Comparison of ENCODE assay signal across 10 cellular contexts in the genomic region with DNA sequence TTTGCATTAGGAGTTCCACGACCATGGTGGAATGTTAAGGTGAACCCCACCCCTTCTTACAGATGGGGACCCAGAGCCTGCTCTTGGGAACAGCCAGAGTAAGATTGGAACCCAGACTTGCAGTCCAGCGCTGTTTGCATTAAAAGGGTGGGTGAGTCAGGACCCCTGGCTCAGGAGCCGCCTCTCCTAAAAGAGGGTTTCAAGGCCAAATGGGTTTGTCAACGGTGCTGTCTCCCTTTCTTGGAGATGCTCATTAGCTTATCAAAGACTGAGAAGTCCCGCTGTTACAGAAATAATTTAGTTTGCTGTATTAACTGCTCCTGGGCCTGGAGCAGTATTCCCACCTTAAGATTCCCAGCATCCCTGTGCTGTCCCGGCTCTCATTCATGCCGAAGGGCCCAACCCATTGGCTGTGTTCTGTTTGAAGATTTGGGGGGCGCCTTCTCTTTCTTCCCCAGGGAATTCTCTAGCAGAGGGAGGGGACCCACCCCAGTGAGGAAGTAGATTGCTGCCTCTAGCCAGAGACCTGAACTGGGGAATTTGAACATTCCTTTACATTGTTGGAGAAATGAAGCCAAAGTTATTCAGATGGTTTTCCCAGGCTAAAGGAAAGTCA. TPM values are rescaled to one million over a fixed set of nuclear protein-coding genes. Genes with fewer than 3 reads are reported as not detected.
DNase-seq lines count a peak whose midpoint lies in the region; ATAC-seq and TF ChIP-seq lines count a peak whose summit lies in the region.
"Had no signal": no experiment of that assay in that cellular context is flagged by ENCODE, and none has a peak within 500 bp of the region (broad histone marks: within the 10 kb centered on the region; RNA-seq: fewer than 3 reads in every experiment).

No MANE protein-coding gene starts in this region.

- TF ChIP-seq CTCF in DND-41 (IDR thresholded peaks at IDR 0.05; ENCODE audit: borderline replicate concordance, extremely low read depth, low read length, poor library complexity, severe bottlenecking) = no peak
- no peak for TF ChIP-seq CTCF in VCaP (conservative IDR thresholded peaks at IDR 0.05)
- no peak for TF ChIP-seq CTCF in fibroblast of mammary gland (conservative IDR thresholded peaks at IDR 0.05; ENCODE audit: control insufficient read depth, insufficient read depth, low read depth, low read length)
- no peak for TF ChIP-seq CTCF in retinal pigment epithelial cell (conservative IDR thresholded peaks at IDR 0.05; ENCODE audit: low read depth, low read length)

- no peaks in the 10 kb centered on the region for H3K9me3 ChIP-seq in DND-41 (ENCODE audit: insufficient read depth, low read length, severe bottlenecking)

- no peak for DNase-seq in DND-41
- DNase-seq in fibroblast of mammary gland (ENCODE audit: low read depth) = peak; percentile 23
- no peak for DNase-seq in retinal pigment epithelial cell (ENCODE audit: low read depth)
- no peak for DNase-seq in ureter (ENCODE audit: low spot score)
- DNase-seq in NCI-H2081 (lab: John Stamatoyannopoulos, UW) = no peak
- no peak for DNase-seq in stimulated activated CD4-positive, alpha-beta T cell treated with anti-CD3 and anti-CD28 coated beads, Interleukin-15, amount 100 ng/mL, for 24 hours

- peaks cover 7% of the 10 kb centered on the region for H4K20me1 ChIP-seq in DND-41 (ENCODE audit: insufficient read depth, low read length)

- peaks cover 19% of the 10 kb centered on the region for H3K36me3 ChIP-seq in DND-41 (ENCODE audit: insufficient read depth, low read length)

- H3K27ac ChIP-seq in DND-41 (ENCODE audit: low read length) = no peak overlapping the region
- H3K27ac ChIP-seq in VCaP = peak overlapping the region; percentile 94

- no peak overlapping the region for H2AFZ ChIP-seq in DND-41 (ENCODE audit: low read depth, low read length)

- H3K4me3 ChIP-seq in DND-41 (ENCODE audit: low read depth in 1 of 2, low read length in 2 of 2) (peak overlapping the region in 1 of 2 experiments; percentile 98; a peak in 2 of 4 replicates), fibroblast of mammary gland (ENCODE audit: control insufficient read depth, low read depth, low read length) (peak overlapping the region; percentile 72), retinal pigment epithelial cell (ENCODE audit: low read length) (peak overlapping the region; percentile 64)

- ATAC-seq in DND-41 (ENCODE audit: insufficient read depth, low read depth) (no peak), GM21737 (IDR thresholded peaks at IDR 0.05; ENCODE audit: unreplicated experiment) (no peak)

- H3K4me2 ChIP-seq in DND-41 (ENCODE audit: insufficient read depth, low read length) = peak overlapping the region; percentile 100

- H3K4me1 ChIP-seq in DND-41 (ENCODE audit: insufficient read depth, low read length) = peaks cover 35% of the 10 kb centered on the region

- no peaks in the 10 kb centered on the region for H3K27me3 ChIP-seq in DND-41 (ENCODE audit: insufficient read depth, low read length, poor library complexity)

- peaks cover 13% of the 10 kb centered on the region; the same call in 1 of the 2 replicates for H3K79me2 ChIP-seq in DND-41 (ENCODE audit: insufficient read depth, low read length)

- peak overlapping the region; percentile 89; the same call in 1 of the 2 replicates for H3K9ac ChIP-seq in DND-41 (ENCODE audit: low read depth, low read length)

RNA-seq across cellular contexts. Expression of a gene that starts 1.8 kb away (rescaled TPM):
- 40.8 TPM for total RNA-seq in ureter

RNA-seq across cellular contexts. Expression of a gene that starts 21.6 kb away (rescaled TPM):
- total RNA-seq in ureter = 33.8 TPM

RNA-seq across cellular contexts. Expression of a gene that starts 28.3 kb away (rescaled TPM):
- 11.7 TPM for total RNA-seq in ureter

RNA-seq across cellular contexts. Expression of a gene that starts 56.4 kb away (rescaled TPM):
- 0.81 TPM for total RNA-seq in ureter
- total RNA-seq: glomerular endothelial cell; T-helper 1 cell treated with Interleukin-12 subunit alpha and Interleukin-12 subunit beta and Interleukin-4 antibody, amounts not matched to agents 30 ng/mL and 1 ng/mL, for 36 hours had no signal
